In genomic region chr2:240999873-241000541, GRCh38 we compare ENCODE assay signal across 9 cellular contexts. TPM values are rescaled to one million over a fixed set of nuclear protein-coding genes. Genes with fewer than 3 reads are reported as not detected.
DNase-seq lines count a peak whose midpoint lies in the region; ATAC-seq, FAIRE-seq and TF ChIP-seq lines count a peak whose summit lies in the region.
"Had no signal": no experiment of that assay in that cellular context is flagged by ENCODE, and none has a peak within 500 bp of the region (broad histone marks: within the 10 kb centered on the region; RNA-seq: fewer than 3 reads in every experiment).

No MANE protein-coding gene starts in this region.

- H4K5ac ChIP-seq in H1 (ENCODE audit: insufficient read length, low read depth, low read length), result no peak overlapping the region

- peaks cover 84% of the 10 kb centered on the region for H3K27me3 Mint-ChIP-seq in activated naive CD4-positive, alpha-beta T cell treated with anti-CD3 and anti-CD28 coated beads, Interleukin-2, amount 10 ng/mL, durations not matched to agents 7 days and 5 days
- peaks cover 11 to 23% of the 10 kb centered on the region in 2 donors for H3K27me3 Mint-ChIP-seq in natural killer cell (ENCODE audit: low read depth in 2 of 2)

- H3K4ac ChIP-seq in H1 (replicated peaks; ENCODE audit: insufficient read length, low read depth, low read length), result peak overlapping the region; percentile 91

- H2BK12ac ChIP-seq in H1 (ENCODE audit: low read depth, low read length), result peak overlapping the region; percentile 75; the same call in 1 of the 2 replicates

- H3K79me2 ChIP-seq in H1 (ENCODE audit: control insufficient read depth in 1 of 2, insufficient read depth in 2 of 2, low read length in 2 of 2), result no peaks in the 10 kb centered on the region

- H3K4me3 Mint-ChIP-seq in activated naive CD4-positive, alpha-beta T cell treated with anti-CD3 and anti-CD28 coated beads, Interleukin-2, amount 10 ng/mL, durations not matched to agents 7 days and 5 days, result peak overlapping the region; percentile 41
- peak overlapping the region; percentile 55 for H3K4me3 Mint-ChIP-seq in natural killer cell

- H3K4me1 ChIP-seq in H1 (replicated peaks in 1 of 4; ENCODE audit: control insufficient read depth in 3 of 4, insufficient read depth in 4 of 4, low read length in 3 of 4), result peaks cover 0 to 6% (median 2%) of the 10 kb centered on the region in 4 experiments; a peak in 3 of 7 replicates
- peaks cover 5 to 16% of the 10 kb centered on the region in 2 donors for H3K4me1 ChIP-seq in uterus

- no peaks in the 10 kb centered on the region for H3K36me3 Mint-ChIP-seq in activated naive CD4-positive, alpha-beta T cell treated with anti-CD3 and anti-CD28 coated beads, Interleukin-2, amount 10 ng/mL, durations not matched to agents 7 days and 5 days
- H3K36me3 Mint-ChIP-seq in natural killer cell, result no peaks in the 10 kb centered on the region

- no peak overlapping the region for H3K4me3 ChIP-seq in H1 (ENCODE audit: extremely low read depth in 1 of 4, insufficient read depth in 2 of 4, low read depth in 3 of 4, low read length in 4 of 4)
- H3K4me3 ChIP-seq in uterus, result peak overlapping the region; percentile 45 to 74

- H2AFZ ChIP-seq in H1 (ENCODE audit: low read length), result no peak overlapping the region

- H3K23me2 ChIP-seq in H1 (ENCODE audit: low read depth, low read length), result peaks cover 4% of the 10 kb centered on the region; the same call in 1 of the 2 replicates

- H3K9me3 Mint-ChIP-seq in activated naive CD4-positive, alpha-beta T cell treated with anti-CD3 and anti-CD28 coated beads, Interleukin-2, amount 10 ng/mL, durations not matched to agents 7 days and 5 days, result peaks cover 12% of the 10 kb centered on the region
- H3K9me3 Mint-ChIP-seq in natural killer cell, result peaks cover 2 to 3% of the 10 kb centered on the region in 2 donors

- no peak overlapping the region for H3K14ac ChIP-seq in H1 (ENCODE audit: insufficient read length)

- no peak overlapping the region for H2BK120ac ChIP-seq in H1 (replicated peaks; ENCODE audit: low read depth, low read length)

- CTCF ChIA-PET in activated naive CD4-positive, alpha-beta T cell treated with anti-CD3 and anti-CD28 coated beads, Interleukin-2, amount 10 ng/mL, durations not matched to agents 7 days and 5 days (lab: Charles Lee), result interaction anchor here (1.2 kb wide), 1 partner anchor 16 kb away, joined by 6 read pairs; no protein-coding TSS in a partner anchor
- CTCF ChIA-PET in H1 (lab: Charles Lee; ENCODE audit: partially characterized antibody), result interaction anchor here (2.8 to 3.1 kb wide), 3 partner anchors 9 to 17 kb away, joined by 11 to 16 read pairs (median 14); no protein-coding TSS in a partner anchor

- H4K8ac ChIP-seq in H1 (ENCODE audit: extremely low read depth, insufficient read depth, low read length), result no peak overlapping the region; the same call in 1 of the 2 replicates

- TF ChIP-seq RAD21 in H1 (IDR thresholded peaks at IDR 0.05 in 1 of 2, conservative IDR thresholded peaks at IDR 0.05 in 1 of 2; ENCODE audit: low read depth in 2 of 2, low read length in 2 of 2), result no peak

- POLR2A ChIA-PET in H1 (lab: Charles Lee; ENCODE audit: partially characterized antibody), result interaction anchor here (0.7 to 2.5 kb wide), 2 partner anchors 10 to 45 kb away, joined by 3 to 7 read pairs; no protein-coding TSS in a partner anchor

- no peak for TF ChIP-seq POLR2A in H1 (IDR thresholded peaks at IDR 0.05; ENCODE audit: control extremely low read depth in 1 of 2, low read depth in 2 of 2, low read length in 2 of 2)
- no peak for TF ChIP-seq POLR2A in uterus (IDR thresholded peaks at IDR 0.05)

- peak overlapping the region; percentile 75; the same call in 1 of the 2 replicates for H2AK5ac ChIP-seq in H1 (ENCODE audit: low read depth, low read length)

- no peak for ATAC-seq in natural killer cell
- no peak for ATAC-seq in GM19023 (IDR thresholded peaks at IDR 0.05; ENCODE audit: unreplicated experiment)
- no peak for ATAC-seq in HG03175 (IDR thresholded peaks at IDR 0.05; ENCODE audit: unreplicated experiment)

- H3K23ac ChIP-seq in H1 (ENCODE audit: insufficient read length), result no peak overlapping the region

- H3K27ac ChIP-seq in H1 (ENCODE audit: low read depth, low read length) (no peak overlapping the region), uterus (peak overlapping the region; percentile 76 to 91)

- TF ChIP-seq CTCF in H1 (IDR thresholded peaks at IDR 0.05; ENCODE audit: control extremely low read depth in 1 of 3, insufficient read depth in 1 of 3, low read depth in 1 of 3, low read length in 3 of 3) (no peak), natural killer cell (IDR thresholded peaks at IDR 0.05) (no peak), uterus (IDR thresholded peaks at IDR 0.05) (no peak)

- no peak overlapping the region for H2BK5ac ChIP-seq in H1 (ENCODE audit: low read depth, low read length)

- 87% methylated on average over 19 of the region's 19 CpGs; no CpG with 5 or more reads in 1 of the 2 experiments for WGBS in H1 (ENCODE audit: extremely low coverage in 1 of 2, insufficient coverage in 1 of 2, insufficient read length in 1 of 2, insufficient replicate concordance in 2 of 2, low coverage in 1 of 2, low lambda C conversion rate in 2 of 2, missing lambda C conversion rate in 1 of 2), 2 experiments

- H2BK20ac ChIP-seq in H1 (ENCODE audit: low read length), result no peak overlapping the region

- FAIRE-seq in H1 (lab: Jason Lieb, UNC), result no peak
- FAIRE-seq: keratinocyte had no signal

- H3K18ac ChIP-seq in H1 (ENCODE audit: extremely low read depth, low read length), result no peak overlapping the region

- no peaks in the 10 kb centered on the region for H3K79me1 ChIP-seq in H1 (ENCODE audit: low read depth, low read length)

- peaks cover 8% of the 10 kb centered on the region for H3K4me1 Mint-ChIP-seq in activated naive CD4-positive, alpha-beta T cell treated with anti-CD3 and anti-CD28 coated beads, Interleukin-2, amount 10 ng/mL, durations not matched to agents 7 days and 5 days
- H3K4me1 Mint-ChIP-seq in natural killer cell, result peaks cover 0 to 9% of the 10 kb centered on the region in 2 donors

- peaks cover 0 to 7% of the 10 kb centered on the region in 2 experiments for H4K20me1 ChIP-seq in H1 (replicated peaks in 1 of 2; ENCODE audit: control insufficient read depth in 1 of 2, insufficient read depth in 2 of 2, low read length in 2 of 2)

- peak overlapping the region in 1 of 2 experiments; percentile 56; a peak in 2 of 4 replicates for H3K4me2 ChIP-seq in H1 (ENCODE audit: insufficient read depth in 1 of 2, low read depth in 2 of 2, low read length in 2 of 2)

- DNase-seq in activated naive CD4-positive, alpha-beta T cell treated with anti-CD3 and anti-CD28 coated beads, Interleukin-2, amount 10 ng/mL, durations not matched to agents 7 days and 5 days, result no peak
- no peak for DNase-seq in activated naive CD4-positive, alpha-beta T cell treated with Interleukin-2 at 50 U/mL for 16 hours
- DNase-seq in H1 (ENCODE audit: low read depth in 1 of 2, low spot score in 2 of 2) (no peak), natural killer cell (peak; percentile 11), uterus (no peak), midbrain (lab: John Stamatoyannopoulos, UW) (no peak)

- no peak overlapping the region for H3K9ac ChIP-seq in H1 (replicated peaks in 1 of 4; ENCODE audit: extremely low read depth in 1 of 4, low read depth in 3 of 4, low read length in 3 of 4)

- H2BK15ac ChIP-seq in H1 (ENCODE audit: low read length), result peak overlapping the region; percentile 72; the same call in 1 of the 2 replicates

- H3K9me3 ChIP-seq in H1 (ENCODE audit: insufficient read depth in 2 of 2, low read depth in 1 of 2, low read length in 1 of 2) (peaks cover 9 to 11% of the 10 kb centered on the region in 2 experiments), uterus (peaks cover 0 to 11% of the 10 kb centered on the region in 2 donors)

- no peak overlapping the region for H3K27ac Mint-ChIP-seq in activated naive CD4-positive, alpha-beta T cell treated with anti-CD3 and anti-CD28 coated beads, Interleukin-2, amount 10 ng/mL, durations not matched to agents 7 days and 5 days
- no peak overlapping the region for H3K27ac Mint-ChIP-seq in natural killer cell

- intact Hi-C loops in natural killer cell (cut with micrococcal nuclease) (no loop called here), uterus (cut with DNase I; ENCODE audit: low total_unique reads) (no loop called here)

- TF ChIP-seq EP300 in H1 (IDR thresholded peaks at IDR 0.05; ENCODE audit: borderline replicate concordance in 1 of 2, low read depth in 2 of 2, low read length in 2 of 2), result no peak

- H3K56ac ChIP-seq in H1 (replicated peaks; ENCODE audit: insufficient read length, low read depth, low read length), result no peak overlapping the region

- H3K27me3 ChIP-seq in H1 (replicated peaks in 1 of 4; ENCODE audit: control insufficient read depth in 3 of 4, extremely low read depth in 1 of 4, insufficient read depth in 3 of 4, low read length in 3 of 4), result peaks cover 5 to 27% (median 15%) of the 10 kb centered on the region in 4 experiments
- H3K27me3 ChIP-seq in uterus, result no peaks in the 10 kb centered on the region

- H4K91ac ChIP-seq in H1 (replicated peaks; ENCODE audit: insufficient read length, low read length), result no peak overlapping the region

- no peaks in the 10 kb centered on the region for H3K36me3 ChIP-seq in H1 (ENCODE audit: control insufficient read depth in 2 of 4, insufficient read depth in 4 of 4, low read length in 3 of 4)
- no peaks in the 10 kb centered on the region for H3K36me3 ChIP-seq in uterus

TF ChIP-seq in H1, 55 proteins besides CTCF, POLR2A, EP300 and RAD21 (continues in another document):
- no peak for TF ChIP-seq TAF7 (optimal IDR thresholded peaks at IDR 0.05; ENCODE audit: borderline replicate concordance, low read depth, low read length)

RNA-seq across cellular contexts. Expression of gene SNED1, which starts 1.6 kb away (rescaled TPM):
- 1.9 and 2.4 TPM in 2 replicates for total RNA-seq in H1 (2021; fragmentation: NEBNext Ultra II Directional; extraction: Animal tissue kit (Norgen Biotek cat#: 25700))
- polyA plus RNA-seq in H1 (2011; rRNA removed), result 1.9 and 2.6 TPM in 2 replicates
- polyA plus RNA-seq in H1 (2011; cell fraction: cytosol; rRNA removed), result 1.7 TPM
- polyA plus RNA-seq in H1 (2011; cell fraction: nucleus; rRNA removed), result 8.2 TPM
- polyA plus RNA-seq in H1 (2012, experiment 1 of 2), result 1.1 to 1.8 TPM (median 1.6 TPM) in 4 replicates
- 0.67 TPM for polyA plus RNA-seq in H1 (2012, experiment 2 of 2)
- 0.95 TPM for polyA plus RNA-seq in H1 (2013, experiment 1 of 2)
- 1.0 TPM for polyA plus RNA-seq in H1 (2013, experiment 2 of 2)
- polyA minus RNA-seq in H1 (2011; rRNA and poly(A)+ RNA removed), result 3.0 and 3.2 TPM in 2 replicates
- 5.0 TPM for polyA minus RNA-seq in H1 (2011; cell fraction: cytosol; rRNA and poly(A)+ RNA removed)
- polyA minus RNA-seq in H1 (2011; cell fraction: nucleus; rRNA and poly(A)+ RNA removed), result 11.6 TPM
- 1 to 10 TPM in 2 of 3 donors, under 1 TPM in 1; 0.97 to 4.9 (median 2.5) TPM for total RNA-seq in natural killer cell
- 10 to 100 TPM; 18.5 to 87.1 (median 21.9) TPM for total RNA-seq in uterus

Comparison
In these comparisons a context has a peak if more than half of its experiments do, and no peak if none do; other contexts are left out.
1. H3K4me3 ChIP-seq: peak in uterus (2 of 2); none in H1 (0 of 4).